2 cellular contexts compared by ENCODE assay signal in the genomic region with DNA sequence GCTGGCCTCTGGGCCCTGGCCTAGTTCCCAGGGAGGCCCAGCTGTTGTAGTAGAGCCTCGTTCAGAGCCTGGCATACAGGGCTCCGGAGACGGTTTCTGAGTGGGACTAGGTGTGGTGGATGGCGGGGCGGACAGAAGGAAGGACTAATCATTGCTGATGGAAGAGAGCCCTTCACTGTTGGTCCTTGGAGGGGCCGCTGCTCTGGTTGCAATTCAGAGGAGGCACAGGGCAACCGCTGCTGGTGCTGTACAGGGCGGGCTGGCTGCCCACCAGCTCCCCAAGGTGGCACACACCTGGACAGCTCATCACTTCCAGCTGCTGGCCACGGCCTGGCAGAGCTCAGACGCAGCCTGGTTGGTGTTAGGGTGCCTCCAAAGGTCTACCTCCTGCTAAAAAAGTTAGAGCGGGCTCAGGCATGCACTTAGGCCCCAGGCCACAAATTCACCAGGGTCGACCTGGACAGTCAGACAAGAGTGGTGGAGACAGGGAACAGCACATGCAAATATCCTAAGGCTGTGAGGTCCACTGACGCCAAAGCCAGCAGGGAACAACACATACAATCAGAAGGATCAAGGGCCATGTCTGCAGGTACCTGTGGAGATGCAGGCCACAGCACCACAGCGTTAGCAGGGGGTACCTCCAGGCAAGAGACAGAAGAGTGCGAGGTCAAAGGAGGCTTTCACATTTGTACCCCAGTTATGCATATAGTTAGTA.
TF ChIP-seq lines count a peak whose summit lies in the region.

No MANE protein-coding gene starts in this region.

TF ChIP-seq in IMR-90, 13 proteins besides CTCF, POLR2A, EP300 and RAD21:
- TF ChIP-seq RCOR1 (IDR thresholded peaks at IDR 0.05; ENCODE audit: insufficient replicate concordance, low read length) (no peak), CEBPB (IDR thresholded peaks at IDR 0.05; ENCODE audit: low read depth, low read length) (no peak), RFX5 (IDR thresholded peaks at IDR 0.05; ENCODE audit: low read depth, low read length) (no peak), SMC3 (IDR thresholded peaks at IDR 0.05; ENCODE audit: low read depth, low read length) (no peak)
- TF ChIP-seq, protein P1, sequence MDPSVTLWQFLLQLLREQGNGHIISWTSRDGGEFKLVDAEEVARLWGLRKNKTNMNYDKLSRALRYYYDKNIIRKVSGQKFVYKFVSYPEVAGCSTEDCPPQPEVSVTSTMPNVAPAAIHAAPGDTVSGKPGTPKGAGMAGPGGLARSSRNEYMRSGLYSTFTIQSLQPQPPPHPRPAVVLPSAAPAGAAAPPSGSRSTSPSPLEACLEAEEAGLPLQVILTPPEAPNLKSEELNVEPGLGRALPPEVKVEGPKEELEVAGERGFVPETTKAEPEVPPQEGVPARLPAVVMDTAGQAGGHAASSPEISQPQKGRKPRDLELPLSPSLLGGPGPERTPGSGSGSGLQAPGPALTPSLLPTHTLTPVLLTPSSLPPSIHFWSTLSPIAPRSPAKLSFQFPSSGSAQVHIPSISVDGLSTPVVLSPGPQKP (IDR thresholded peaks at IDR 0.05; ENCODE audit: borderline replicate concordance, low read depth, low read length): no peak

TF ChIP-seq in H1, 55 proteins besides CTCF, POLR2A, EP300 and RAD21:
- TF ChIP-seq SP1 (IDR thresholded peaks at IDR 0.05; ENCODE audit: low read depth, low read length): no peak
- no peak for TF ChIP-seq NRF1 (IDR thresholded peaks at IDR 0.05; ENCODE audit: low read depth, low read length)
- TF ChIP-seq NANOG (IDR thresholded peaks at IDR 0.05; ENCODE audit: insufficient read depth, low read depth, low read length, poor library complexity, severe bottlenecking): no peak
- TF ChIP-seq RFX5 (IDR thresholded peaks at IDR 0.05; ENCODE audit: borderline replicate concordance, low read depth, low read length): no peak
- TF ChIP-seq CEBPB (IDR thresholded peaks at IDR 0.05; ENCODE audit: low read depth, low read length): no peak
